In the genomic region with DNA sequence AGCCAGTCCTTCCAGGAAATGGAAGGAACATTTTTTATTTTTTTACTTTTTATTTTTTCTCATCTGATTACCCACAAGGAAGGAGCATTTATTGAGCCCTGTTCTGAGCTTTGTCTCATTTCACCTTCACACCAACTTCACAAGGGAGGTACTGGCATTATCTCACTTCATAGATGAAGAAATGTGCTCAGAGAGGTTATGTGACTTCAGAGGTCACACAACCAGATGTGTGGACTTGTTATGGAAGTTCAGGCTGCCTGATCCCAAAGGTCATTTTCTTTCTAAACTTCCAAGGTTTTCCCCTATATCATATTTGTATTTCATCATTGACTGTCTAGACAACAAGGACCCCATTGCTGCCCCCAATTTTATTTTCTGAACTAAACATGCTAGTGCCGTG, we compare ENCODE assay signal across 23 cellular contexts.
DNase-seq lines count a peak whose midpoint lies in the region; ATAC-seq and TF ChIP-seq lines count a peak whose summit lies in the region.
"Had no signal": no experiment of that assay in that cellular context is flagged by ENCODE, and none has a peak within 500 bp of the region (broad histone marks: within the 10 kb centered on the region; RNA-seq: fewer than 3 reads in every experiment).

No MANE protein-coding gene starts in this region.

- H3K36me3 ChIP-seq in brain microvascular endothelial cell (replicated peaks) (no peaks in the 10 kb centered on the region), smooth muscle cell (ENCODE audit: low read depth) (no peaks in the 10 kb centered on the region)

- peaks cover 100% of the 10 kb centered on the region for H3K4me1 Mint-ChIP-seq in HFFc6 (ENCODE audit: low read depth)

- H3K79me2 ChIP-seq in smooth muscle cell (ENCODE audit: low read depth) = no peaks in the 10 kb centered on the region

- H3K27ac Mint-ChIP-seq in HFFc6 = peak overlapping the region; percentile 94
- H3K27ac Mint-ChIP-seq: CD8-positive, alpha-beta T cell had no signal

- no peaks in the 10 kb centered on the region for H3K9me3 ChIP-seq in smooth muscle cell (replicated peaks; ENCODE audit: low read depth)

- WGBS in smooth muscle cell (ENCODE audit: low lambda C conversion rate) = 96% methylated on average over 1 of the region's 1 CpG

- peaks cover 72% of the 10 kb centered on the region for H3K36me3 Mint-ChIP-seq in HFFc6 (ENCODE audit: low read depth)
- H3K36me3 Mint-ChIP-seq: CD8-positive, alpha-beta T cell had no signal

- H3K27me3 Mint-ChIP-seq in HFFc6 (ENCODE audit: insufficient read depth) = peaks cover 34% of the 10 kb centered on the region

- H3K27ac ChIP-seq in brain microvascular endothelial cell (peak overlapping the region; percentile 93), smooth muscle cell (ENCODE audit: low read depth) (peak overlapping the region; percentile 95)
- H3K27ac ChIP-seq: KMS-11 had no signal

- DNase-seq in HFFc6 (no peak), brain microvascular endothelial cell (no peak), fibroblast of villous mesenchyme (ENCODE audit: low read depth) (peak; percentile 79), smooth muscle cell (lab: John Stamatoyannopoulos, UW; ENCODE audit: unreplicated experiment) (no peak), MV-4-11 (lab: John Stamatoyannopoulos, UW) (no peak), amniotic stem cell (lab: John Stamatoyannopoulos, UW) (no peak)
- DNase-seq: AML-193; C1 segment of cervical spinal cord; Calu3; CD8-positive, alpha-beta T cell; DMS153; H7; NCI-H1105; NCI-H146; NCI-H2081 treated with DMSO at 0.1 percent for 48 hours; NCI-H2171 treated with DMSO at 0.1 percent for 48 hours; NCI-H446; NCI-H526; OCI-M1; Right ventricle myocardium superior had no signal

- no peak for ATAC-seq in HG03196 (IDR thresholded peaks at IDR 0.05; ENCODE audit: unreplicated experiment)
- no peak for ATAC-seq in esophagus mucosa
- ATAC-seq: CD8-positive, alpha-beta T cell had no signal

- H3K4me2 ChIP-seq in smooth muscle cell = peak overlapping the region; percentile 76
- H3K4me2 ChIP-seq: KMS-11 had no signal

- H3K4me3 ChIP-seq in brain microvascular endothelial cell (ENCODE audit: low read depth, low read length) (no peak overlapping the region), fibroblast of villous mesenchyme (ENCODE audit: low read depth, low read length) (no peak overlapping the region), smooth muscle cell (no peak overlapping the region)

- no peaks in the 10 kb centered on the region for H3K27me3 ChIP-seq in brain microvascular endothelial cell (replicated peaks)
- no peaks in the 10 kb centered on the region for H3K27me3 ChIP-seq in smooth muscle cell (ENCODE audit: low read depth)

- peak overlapping the region; percentile 5 for H3K9ac ChIP-seq in smooth muscle cell (ENCODE audit: low read depth)
- H3K9ac ChIP-seq: KMS-11 had no signal

- no peaks in the 10 kb centered on the region; the same call in 1 of the 2 replicates for H3K9me3 Mint-ChIP-seq in HFFc6
- H3K9me3 Mint-ChIP-seq: CD8-positive, alpha-beta T cell had no signal

- TF ChIP-seq CTCF in HFFc6 (IDR thresholded peaks at IDR 0.05) (no peak), brain microvascular endothelial cell (IDR thresholded peaks at IDR 0.05; ENCODE audit: low read depth, low read length, missing control alignments) (no peak), fibroblast of villous mesenchyme (IDR thresholded peaks at IDR 0.05; ENCODE audit: insufficient read depth, low read depth, low read length) (no peak), smooth muscle cell (IDR thresholded peaks at IDR 0.05; ENCODE audit: borderline replicate concordance, insufficient read depth, poor library complexity, severe bottlenecking) (no peak)

- H3K4me1 ChIP-seq in smooth muscle cell (ENCODE audit: low read depth) = peaks cover 31% of the 10 kb centered on the region

- no peak overlapping the region for H2AFZ ChIP-seq in smooth muscle cell (ENCODE audit: low read depth)

- peaks cover 9% of the 10 kb centered on the region for H3F3A ChIP-seq in smooth muscle cell (ENCODE audit: low read depth)

- in situ Hi-C loops in brain microvascular endothelial cell (cut with HindIII; ENCODE audit: low pct_ligation_motif_present, low sequenced_read_pairs) = no loop called here

- no peaks in the 10 kb centered on the region for H4K20me1 ChIP-seq in smooth muscle cell (ENCODE audit: low read depth)

- peak overlapping the region; percentile 60 for H3K4me3 Mint-ChIP-seq in HFFc6
- H3K4me3 Mint-ChIP-seq: CD8-positive, alpha-beta T cell had no signal
